In genomic region chr4:89031272-89031671, GRCh38 we compare ENCODE assay signal across 28 cellular contexts.
"Had no signal": no experiment of that assay in that cellular context is flagged by ENCODE, and none has a peak within 500 bp of the region (broad histone marks: within the 10 kb centered on the region; RNA-seq: fewer than 3 reads in every experiment).

No MANE protein-coding gene starts in this region.

- H3K27me3 Mint-ChIP-seq: dendritic cell treated with granulocyte-macrophage colony-stimulating factor and Interleukin-4, amounts not matched to agents 40 ng/mL and 50 ng/mL, for 4 days had no signal

- DNase-seq: colonic mucosa; cortex of kidney; dermis blood vessel endothelial cell; dorsolateral prefrontal cortex; effector CD4-positive, alpha-beta T cell; effector CD8-positive, alpha-beta T cell; effector memory CD4-positive, alpha-beta T cell; effector memory CD8-positive, alpha-beta T cell; endodermal cell; erythroblast; esophagus squamous epithelium; foreskin fibroblast; foreskin keratinocyte; foreskin melanocyte; gastrocnemius medialis; glutamatergic neuron; head of caudate nucleus; heart left ventricle; heart right ventricle had no signal

- H3K27ac ChIP-seq: colonic mucosa, coronary artery, dorsolateral prefrontal cortex, epithelial cell of prostate, esophagus muscularis mucosa, esophagus squamous epithelium, foreskin keratinocyte, gastrocnemius medialis, gastroesophageal sphincter, heart left ventricle, heart right ventricle had no signal

- H3K27ac Mint-ChIP-seq: dendritic cell treated with granulocyte-macrophage colony-stimulating factor and Interleukin-4, amounts not matched to agents 40 ng/mL and 50 ng/mL, for 4 days; effector memory CD8-positive, alpha-beta T cell; endodermal cell had no signal

- H3K4me3 Mint-ChIP-seq: dendritic cell treated with granulocyte-macrophage colony-stimulating factor and Interleukin-4, amounts not matched to agents 40 ng/mL and 50 ng/mL, for 4 days; effector memory CD8-positive, alpha-beta T cell; endodermal cell had no signal

- ATAC-seq: effector memory CD8-positive, alpha-beta T cell; esophagus mucosa; foreskin keratinocyte; gastrocnemius medialis; gastroesophageal sphincter; heart left ventricle; heart right ventricle had no signal

- H3K4me1 Mint-ChIP-seq: endodermal cell had no signal

- H3K4me3 ChIP-seq: colonic mucosa, coronary artery, dorsolateral prefrontal cortex, esophagus muscularis mucosa, esophagus squamous epithelium, gastrocnemius medialis, gastroesophageal sphincter, heart left ventricle, heart right ventricle had no signal

- H3K4me1 ChIP-seq: colonic mucosa, esophagus muscularis mucosa, esophagus squamous epithelium, foreskin keratinocyte, gastroesophageal sphincter, heart left ventricle, heart right ventricle had no signal

- H3K27me3 ChIP-seq: colonic mucosa, dorsolateral prefrontal cortex, esophagus muscularis mucosa, esophagus squamous epithelium, foreskin keratinocyte, gastrocnemius medialis, gastroesophageal sphincter, heart left ventricle, heart right ventricle had no signal

- FAIRE-seq: endometrium, endothelial cell of umbilical vein, frontal cortex had no signal

- H3K9me3 ChIP-seq: colonic mucosa, gastrocnemius medialis had no signal

- H3K36me3 ChIP-seq: colonic mucosa, gastrocnemius medialis, heart right ventricle had no signal
